ENCODE assay signal across 9 cellular contexts in genomic region chr11:35337136-35337918, GRCh38.
A peak's percentile ranks its signal among the peaks of the same experiment; 100 is the strongest.
DNase-seq lines count a peak whose midpoint lies in the region; ATAC-seq and TF ChIP-seq lines count a peak whose summit lies in the region.
"Had no signal": no experiment of that assay in that cellular context is flagged by ENCODE, and none has a peak within 500 bp of the region (broad histone marks: within the 10 kb centered on the region; RNA-seq: fewer than 3 reads in every experiment).

No MANE protein-coding gene starts in this region.

- in situ Hi-C loops in astrocyte of the cerebellum (cut with HindIII; ENCODE audit: low sequenced_read_pairs) = no loop called here

- no peak overlapping the region for H3K4me3 ChIP-seq in astrocyte of the cerebellum (ENCODE audit: low read depth, low read length)
- no peak overlapping the region for H3K4me3 ChIP-seq in mucosa of descending colon
- no peak overlapping the region for H3K4me3 ChIP-seq in aorta (ENCODE audit: low read length in 2 of 2)

- no peaks in the 10 kb centered on the region for H3K36me3 ChIP-seq in mucosa of descending colon (ENCODE audit: low read depth)
- H3K36me3 ChIP-seq in aorta (ENCODE audit: control insufficient read depth in 1 of 2, insufficient read depth in 2 of 2, low read length in 1 of 2) = no peaks in the 10 kb centered on the region

- ATAC-seq in mucosa of descending colon (peak; percentile 70), aorta (ENCODE audit: low FRiP score) (no peak)

- H3K9me3 ChIP-seq in mucosa of descending colon (no peaks in the 10 kb centered on the region), aorta (ENCODE audit: control insufficient read depth, low read length) (no peaks in the 10 kb centered on the region)

- no peak overlapping the region for H3K27ac ChIP-seq in aorta (ENCODE audit: low read depth in 1 of 2, low read length in 2 of 2)

- 25 to 35% methylated on average over 3 of the region's 3 CpGs for WGBS in aorta, 2 donors

- no peak for TF ChIP-seq CTCF in astrocyte of the cerebellum (IDR thresholded peaks at IDR 0.05; ENCODE audit: low read depth, low read length, missing control alignments)
- TF ChIP-seq CTCF in mucosa of descending colon (IDR thresholded peaks at IDR 0.05) = no peak

- peak; percentile 70 for DNase-seq in Ammon's horn (ENCODE audit: low spot score)
- DNase-seq in HT1080 (ENCODE audit: low read depth) = peak; percentile 99
- peak; percentile 91 for DNase-seq in astrocyte of the cerebellum (ENCODE audit: low read depth)
- DNase-seq in mucosa of descending colon = no peak
- DNase-seq in aorta = no peak
- DNase-seq in NCI-H748 (lab: John Stamatoyannopoulos, UW; ENCODE audit: unreplicated experiment) = no peak
- no peak for DNase-seq in NCI-H1417 (lab: John Stamatoyannopoulos, UW)
- no peak for DNase-seq in NCI-H1105 treated with DMSO at 0.1 percent for 48 hours (lab: John Stamatoyannopoulos, UW)
- DNase-seq: right cardiac atrium had no signal

- H3K27me3 ChIP-seq in aorta (ENCODE audit: control insufficient read depth in 1 of 2, insufficient read depth in 2 of 2, low read length in 1 of 2) = no peaks in the 10 kb centered on the region

- intact Hi-C loops in mucosa of descending colon (cut with DNase I, micrococcal nuclease) = no loop called here
- intact Hi-C loops in aorta (cut with DNase I) = no loop called here

- H3K4me1 ChIP-seq in mucosa of descending colon (ENCODE audit: low read depth) (no peaks in the 10 kb centered on the region), aorta (ENCODE audit: control insufficient read depth in 1 of 2, insufficient read depth in 2 of 2, low read length in 2 of 2) (no peaks in the 10 kb centered on the region)

Comparison
In these comparisons a context has a peak if more than half of its experiments do, and no peak if none do; other contexts are left out.
1. DNase-seq: peak in Ammon's horn (single experiment), HT1080 (single experiment) and astrocyte of the cerebellum (single experiment); none in mucosa of descending colon (0 of 3), aorta (0 of 2), NCI-H748 (single experiment), NCI-H1417 (0 of 3) and NCI-H1105 treated with DMSO at 0.1 percent for 48 hours (single experiment).